In the genomic region with DNA sequence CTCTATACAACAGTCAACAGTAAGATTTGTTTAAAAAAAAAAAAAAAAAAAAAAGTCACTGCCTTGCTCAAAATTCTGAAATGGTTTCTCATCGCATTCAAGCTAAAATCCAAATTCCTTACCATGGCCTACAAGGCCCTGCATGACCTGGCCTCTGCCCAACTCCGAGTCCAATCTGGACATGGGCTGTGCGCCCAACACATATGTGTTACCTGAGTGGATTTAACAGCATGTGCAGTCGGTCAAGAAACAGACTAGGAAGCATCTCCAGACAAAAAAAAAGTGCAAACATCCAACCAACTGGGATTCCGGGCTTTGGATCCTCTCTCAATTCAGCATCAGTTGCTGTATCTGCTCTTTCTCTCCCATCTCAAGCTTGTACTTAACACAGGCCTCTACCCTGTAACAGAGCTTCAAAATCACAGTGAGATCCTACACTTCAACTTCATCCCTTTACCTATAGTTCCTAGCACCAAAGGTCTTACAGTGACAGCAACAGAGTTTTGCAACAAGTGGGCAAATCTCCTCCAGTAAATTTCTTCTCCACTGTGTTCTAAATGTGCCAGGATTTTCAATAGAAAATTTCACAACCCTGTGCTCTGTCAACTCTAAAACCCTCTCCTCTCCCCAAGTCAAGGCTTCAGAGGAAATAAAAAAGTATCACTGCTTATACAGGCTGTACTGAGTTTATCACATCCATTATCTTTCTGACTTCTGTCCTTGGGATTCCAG, we compare ENCODE assay signal across 21 cellular contexts. TPM values are rescaled to one million over a fixed set of nuclear protein-coding genes. Genes with fewer than 3 reads are reported as not detected.
DNase-seq lines count a peak whose midpoint lies in the region; ATAC-seq, FAIRE-seq and TF ChIP-seq lines count a peak whose summit lies in the region.
"Had no signal": no experiment of that assay in that cellular context is flagged by ENCODE, and none has a peak within 500 bp of the region (broad histone marks: within the 10 kb centered on the region; RNA-seq: fewer than 3 reads in every experiment).

No MANE protein-coding gene starts in this region.

- CTCF ChIA-PET in HepG2 (lab: Yijun Ruan, JAX; ENCODE audit: low intra/inter-chr PET ratio, low total read pairs): no interaction called here
- CTCF ChIA-PET in activated CD8-positive, alpha-beta T cell treated with anti-CD3 and anti-CD28 coated beads, Interleukin-2, amount 10 ng/mL, durations not matched to agents 7 days and 5 days (lab: Charles Lee): no interaction called here

- H3K4me1 Mint-ChIP-seq in activated CD8-positive, alpha-beta T cell treated with anti-CD3 and anti-CD28 coated beads, Interleukin-2, amount 10 ng/mL, durations not matched to agents 7 days and 5 days (ENCODE audit: low read depth): no peaks in the 10 kb centered on the region

- H2AFZ ChIP-seq in HepG2 (ENCODE audit: low read length) (no peak overlapping the region), mesenchymal stem cell (ENCODE audit: low read depth, low read length) (no peak overlapping the region)

- H4K91ac ChIP-seq in mesenchymal stem cell (ENCODE audit: low read length): no peak overlapping the region

- TF ChIP-seq CTCF in liver (IDR thresholded peaks at IDR 0.05; ENCODE audit: low read depth, low read length, missing input control) (no peak), HepG2 (CRISPR knock-in tag; IDR thresholded peaks at IDR 0.05) (no peak), prostate gland (IDR thresholded peaks at IDR 0.05) (no peak)

- no peak overlapping the region for H3K27ac Mint-ChIP-seq in activated CD8-positive, alpha-beta T cell treated with anti-CD3 and anti-CD28 coated beads, Interleukin-2, amount 10 ng/mL, durations not matched to agents 7 days and 5 days
- H3K27ac Mint-ChIP-seq: B cell; CD4-positive, alpha-beta T cell had no signal

- peak overlapping the region; percentile 40 for H2BK15ac ChIP-seq in mesenchymal stem cell (ENCODE audit: low read depth, poor library complexity, severe bottlenecking)

- no peak for TF ChIP-seq EP300 in HepG2 (IDR thresholded peaks at IDR 0.05; ENCODE audit: low read depth in 2 of 2, low read length in 2 of 2)
- TF ChIP-seq EP300 in HepG2 (CRISPR knock-in tag; IDR thresholded peaks at IDR 0.05; ENCODE audit: borderline replicate concordance): no peak

- H3K36me3 ChIP-seq in liver (ENCODE audit: control insufficient read depth in 4 of 4, insufficient read depth in 3 of 4, low read depth in 1 of 4, low read length in 3 of 4): no peaks in the 10 kb centered on the region
- H3K36me3 ChIP-seq in HepG2 (replicated peaks in 1 of 2; ENCODE audit: control insufficient read depth in 1 of 2, insufficient read depth in 2 of 2, low read length in 2 of 2): no peaks in the 10 kb centered on the region
- H3K36me3 ChIP-seq in mesenchymal stem cell (ENCODE audit: control insufficient read depth in 1 of 2, insufficient read depth in 2 of 2, low read depth in 1 of 2, low read length in 2 of 2): no peaks in the 10 kb centered on the region
- no peaks in the 10 kb centered on the region for H3K36me3 ChIP-seq in prostate gland
- no peaks in the 10 kb centered on the region for H3K36me3 ChIP-seq in MG63
- H3K36me3 ChIP-seq: SJCRH30 had no signal

- H3K9ac ChIP-seq in liver (ENCODE audit: low read depth in 1 of 2, low read length in 2 of 2) (no peak overlapping the region), HepG2 (ENCODE audit: insufficient read depth, low read depth, low read length) (no peak overlapping the region), mesenchymal stem cell (ENCODE audit: low read length) (no peak overlapping the region)

- H3K9me3 Mint-ChIP-seq in activated CD8-positive, alpha-beta T cell treated with anti-CD3 and anti-CD28 coated beads, Interleukin-2, amount 10 ng/mL, durations not matched to agents 7 days and 5 days (ENCODE audit: insufficient read depth): no peaks in the 10 kb centered on the region
- H3K9me3 Mint-ChIP-seq: CD4-positive, alpha-beta T cell; IgD-negative memory B cell had no signal

- H3K4me2 ChIP-seq in HepG2 (ENCODE audit: low read depth, low read length): no peak overlapping the region
- H3K4me2 ChIP-seq in mesenchymal stem cell (ENCODE audit: low read length, poor library complexity, severe bottlenecking): no peak overlapping the region

- no peak overlapping the region for H3K4me3 Mint-ChIP-seq in activated CD8-positive, alpha-beta T cell treated with anti-CD3 and anti-CD28 coated beads, Interleukin-2, amount 10 ng/mL, durations not matched to agents 7 days and 5 days
- H3K4me3 Mint-ChIP-seq: B cell; CD4-positive, alpha-beta T cell had no signal

- peak overlapping the region; percentile 19 to 28 for H3K27ac ChIP-seq in liver (ENCODE audit: low read depth in 1 of 2, low read length in 2 of 2)
- H3K27ac ChIP-seq in HepG2 (ENCODE audit: extremely low read length, insufficient read depth, low read length): no peak overlapping the region
- H3K27ac ChIP-seq in mesenchymal stem cell (ENCODE audit: low read length, poor library complexity, severe bottlenecking): no peak overlapping the region
- H3K27ac ChIP-seq in prostate gland: no peak overlapping the region
- H3K27ac ChIP-seq: SJCRH30 had no signal

- BruUV-seq in HepG2 (replicated peaks; lab: Mats Ljungman, UMichigan): no TSS peak

- H3K14ac ChIP-seq in mesenchymal stem cell (ENCODE audit: low read length in 2 of 2): no peak overlapping the region

- no peak for FAIRE-seq in HepG2 (lab: Jason Lieb, UNC)
- FAIRE-seq: GM18507 had no signal

- WGBS in liver: 81% methylated on average over 5 of the region's 5 CpGs
- 49% methylated on average over 5 of the region's 5 CpGs for WGBS in HepG2 (ENCODE audit: low lambda C conversion rate)
- 84% methylated on average over 5 of the region's 5 CpGs for WGBS in mesenchymal stem cell
- WGBS in prostate gland: 93% methylated on average over 5 of the region's 5 CpGs

- H3K36me3 Mint-ChIP-seq in activated CD8-positive, alpha-beta T cell treated with anti-CD3 and anti-CD28 coated beads, Interleukin-2, amount 10 ng/mL, durations not matched to agents 7 days and 5 days (ENCODE audit: low read depth): no peaks in the 10 kb centered on the region

- no peak overlapping the region for H2BK120ac ChIP-seq in mesenchymal stem cell (ENCODE audit: low read depth, low read length)

- DNase-seq in HepG2 (ENCODE audit: low spot score): no peak
- peak; percentile 4 to 71 for DNase-seq in cerebellar nuclear complex (lab: John Stamatoyannopoulos, UW)
- no peak for DNase-seq in mesenchymal stem cell
- no peak for DNase-seq in prostate gland (ENCODE audit: low spot score)
- DNase-seq in MG63: no peak
- DNase-seq in activated CD8-positive, alpha-beta T cell treated with anti-CD3 and anti-CD28 coated beads, Interleukin-2, amount 10 ng/mL, durations not matched to agents 7 days and 5 days: no peak
- DNase-seq: 8988T; CD4-positive, alpha-beta T cell; EL; H7; Karpas-422; NCI-H1048; NCI-H1436; NCI-H2029; NCI-H526; SJCRH30 had no signal

- H3K4ac ChIP-seq in mesenchymal stem cell (ENCODE audit: low read depth in 1 of 2, low read length in 2 of 2): no peak overlapping the region

- H3K4me3 ChIP-seq in liver (ENCODE audit: low read depth in 1 of 3, low read length in 3 of 3) (no peak overlapping the region), HepG2 (replicated peaks in 1 of 3; ENCODE audit: insufficient read depth in 1 of 3, low read depth in 2 of 3, low read length in 3 of 3) (no peak overlapping the region), mesenchymal stem cell (ENCODE audit: insufficient read depth in 1 of 2, low read depth in 1 of 2, low read length in 2 of 2) (no peak overlapping the region), prostate gland (no peak overlapping the region), MG63 (no peak overlapping the region)
- H3K4me3 ChIP-seq: SJCRH30 had no signal

- H2BK12ac ChIP-seq in mesenchymal stem cell (ENCODE audit: low read length in 2 of 2): no peak overlapping the region

- H4K20me1 ChIP-seq in HepG2 (ENCODE audit: insufficient read depth, low read length): no peaks in the 10 kb centered on the region

- H4K8ac ChIP-seq in mesenchymal stem cell (ENCODE audit: low read length): no peak overlapping the region

- H3K79me2 ChIP-seq in HepG2 (ENCODE audit: insufficient read depth, low read length): no peaks in the 10 kb centered on the region

- H3K23ac ChIP-seq in mesenchymal stem cell (ENCODE audit: low read length in 2 of 2): no peak overlapping the region

- ATAC-seq in HepG2 (no peak), GM18909 (IDR thresholded peaks at IDR 0.05; ENCODE audit: poor library complexity, unreplicated experiment) (no peak)
- no peak for ATAC-seq in activated CD8-positive, alpha-beta T cell treated with anti-CD3 and anti-CD28 coated beads, Interleukin-2, amount 10 ng/mL, durations not matched to agents 7 days and 5 days

- no peak overlapping the region for H3K18ac ChIP-seq in mesenchymal stem cell (ENCODE audit: low read depth in 1 of 2, low read length in 2 of 2)

- in situ Hi-C loops in HepG2 (cut with HindIII; ENCODE audit: extremely low pct_ligation_motif_present, low pct_unique_long_range_greater_than_20kb): no loop called here

- no peak overlapping the region for H2AK5ac ChIP-seq in mesenchymal stem cell (ENCODE audit: low read length, severe bottlenecking)

- H3K27me3 ChIP-seq in liver (ENCODE audit: control insufficient read depth in 4 of 4, insufficient read depth in 4 of 4, low read length in 3 of 4) (no peaks in the 10 kb centered on the region), HepG2 (ENCODE audit: control insufficient read depth in 1 of 2, insufficient read depth in 2 of 2, low read length in 2 of 2) (0 out of 5 replicates have a peak, but pooled peaks cover 0 to 2% of the 10 kb centered on the region in 2 experiments), mesenchymal stem cell (ENCODE audit: control insufficient read depth in 1 of 2, insufficient read depth in 1 of 2, low read length in 2 of 2) (no peaks in the 10 kb centered on the region), prostate gland (replicated peaks; ENCODE audit: insufficient read depth) (no peaks in the 10 kb centered on the region), MG63 (no peaks in the 10 kb centered on the region)
- H3K27me3 ChIP-seq: SJCRH30 had no signal

- TF ChIP-seq RAD21 in liver (IDR thresholded peaks at IDR 0.05) (peak; percentile 19 to 33), HepG2 (CRISPR knock-in tag; IDR thresholded peaks at IDR 0.05) (no peak)

- no peak overlapping the region for H2BK5ac ChIP-seq in mesenchymal stem cell (ENCODE audit: low read depth, low read length, poor library complexity, severe bottlenecking)

- peaks cover 19% of the 10 kb centered on the region for H3K79me1 ChIP-seq in mesenchymal stem cell (replicated peaks; ENCODE audit: low read length, poor library complexity, severe bottlenecking)

- H3K4me1 ChIP-seq in liver (ENCODE audit: control insufficient read depth in 4 of 4, insufficient read depth in 4 of 4, low read length in 3 of 4) (peaks cover 7 to 24% (median 17%) of the 10 kb centered on the region in 4 donors), HepG2 (ENCODE audit: insufficient read depth, low read length) (no peaks in the 10 kb centered on the region; the same call in 1 of the 2 replicates), mesenchymal stem cell (ENCODE audit: control insufficient read depth, insufficient read depth, low read depth, low read length) (peaks cover 8% of the 10 kb centered on the region), prostate gland (replicated peaks) (no peaks in the 10 kb centered on the region)

- H3K27me3 Mint-ChIP-seq in activated CD8-positive, alpha-beta T cell treated with anti-CD3 and anti-CD28 coated beads, Interleukin-2, amount 10 ng/mL, durations not matched to agents 7 days and 5 days (ENCODE audit: low read depth): no peaks in the 10 kb centered on the region
- H3K27me3 Mint-ChIP-seq: B cell, IgD-negative memory B cell had no signal

- H3K9me3 ChIP-seq in liver (ENCODE audit: control insufficient read depth in 4 of 4, low read length in 3 of 4) (no peaks in the 10 kb centered on the region), HepG2 (ENCODE audit: low read length) (no peaks in the 10 kb centered on the region), mesenchymal stem cell (ENCODE audit: control insufficient read depth, low read length) (no peaks in the 10 kb centered on the region), prostate gland (no peaks in the 10 kb centered on the region), MG63 (no peaks in the 10 kb centered on the region)
- H3K9me3 ChIP-seq: SJCRH30 had no signal

- intact Hi-C loops in HepG2 (cut with micrococcal nuclease; ENCODE audit: unreplicated experiment) (no loop called here), prostate gland (cut with DNase I) (no loop called here)

- POLR2A ChIA-PET in HepG2 (lab: Yijun Ruan, JAX): no interaction called here
- POLR2A ChIA-PET in activated CD8-positive, alpha-beta T cell treated with anti-CD3 and anti-CD28 coated beads, Interleukin-2, amount 10 ng/mL, durations not matched to agents 7 days and 5 days (lab: Charles Lee): no interaction called here

- no peak for TF ChIP-seq POLR2A in HepG2 (IDR thresholded peaks at IDR 0.05; ENCODE audit: insufficient read depth in 1 of 2, low read depth in 2 of 2, low read length in 2 of 2)
- TF ChIP-seq POLR2A in prostate gland (IDR thresholded peaks at IDR 0.05): no peak

RNA-seq across cellular contexts. Expression of gene ZNF608, which starts 19.6 kb away (rescaled TPM):
- total RNA-seq in liver: 1 to 10 TPM; 3.9 to 7.6 TPM
- polyA plus RNA-seq in liver: 1 to 10 TPM; 1.4 to 2.5 TPM
- 0.83 and 0.91 TPM in 2 replicates for total RNA-seq in HepG2 (2016; rRNA removed; fragmentation: Illumina TruSeq; extraction: Trizol)
- total RNA-seq in HepG2 (2016; cell fraction: cytosol; rRNA removed; fragmentation: Illumina TruSeq; extraction: Trizol; ENCODE audit: low read depth): 1.4 and 2.0 TPM in 2 replicates
- 1.1 and 1.2 TPM in 2 replicates for total RNA-seq in HepG2 (2016; cell fraction: insoluble cytoplasmic fraction; rRNA removed; fragmentation: Illumina TruSeq; extraction: Trizol)
- 0.62 and 0.77 TPM in 2 replicates for total RNA-seq in HepG2 (2016; cell fraction: membrane; rRNA removed; fragmentation: Illumina TruSeq; extraction: Trizol)
- 1.5 and 2.1 TPM in 2 replicates for total RNA-seq in HepG2 (2016; cell fraction: nucleus; rRNA removed; fragmentation: Illumina TruSeq; extraction: Trizol)
- 0.66 and 0.68 TPM in 2 replicates for polyA plus RNA-seq in HepG2 (2011; rRNA removed)
- 0.28 and 0.31 TPM in 2 replicates for polyA plus RNA-seq in HepG2 (2011; cell fraction: cytosol; rRNA removed)
- polyA plus RNA-seq in HepG2 (2011; cell fraction: nucleus; rRNA removed): 0.59 and 0.93 TPM in 2 replicates
- polyA plus RNA-seq in HepG2 (2012): 1.4 and 1.5 TPM in 2 replicates
- polyA plus RNA-seq in HepG2 (2016; cell fraction: cytosol; fragmentation: Illumina TruSeq; extraction: Trizol; ENCODE audit: low read depth): 0.07 TPM in 2 replicates
- 0.53 and 0.63 TPM in 2 replicates for polyA plus RNA-seq in HepG2 (2016; cell fraction: insoluble cytoplasmic fraction; fragmentation: Illumina TruSeq; extraction: Trizol; ENCODE audit: low read depth)
- polyA plus RNA-seq in HepG2 (2016; cell fraction: membrane; fragmentation: Illumina TruSeq; extraction: Trizol; ENCODE audit: low read depth): 0.08 and 0.11 TPM in 2 replicates
- 1.4 TPM in 2 replicates for polyA plus RNA-seq in HepG2 (2016; cell fraction: nucleus; fragmentation: Illumina TruSeq; extraction: Trizol; ENCODE audit: insufficient read depth, low read depth)
- 2.3 TPM in 1 of 2 replicates, not detected in the other for polyA minus RNA-seq in HepG2 (2011; rRNA and poly(A)+ RNA removed; ENCODE audit: low replicate concordance)
- 0.79 and 1.3 TPM in 2 replicates for polyA minus RNA-seq in HepG2 (2011; cell fraction: cytosol; rRNA and poly(A)+ RNA removed)
- polyA minus RNA-seq in HepG2 (2011; cell fraction: nucleus; rRNA and poly(A)+ RNA removed): 2.1 and 2.3 TPM in 2 replicates
- 29.0 TPM for polyA plus RNA-seq in mesenchymal stem cell (2013, experiment 1 of 2)
- 27.7 TPM for polyA plus RNA-seq in mesenchymal stem cell (2013, experiment 2 of 2)
- total RNA-seq in prostate gland: 10 to 100 TPM; 22.6 to 25.3 TPM
- 4.7 and 7.5 TPM in 2 replicates for total RNA-seq in MG63 (2014; rRNA removed; shearing (Covaris generic); ENCODE audit: low replicate concordance)
- total RNA-seq in activated CD8-positive, alpha-beta T cell treated with anti-CD3 and anti-CD28 coated beads, Interleukin-2, amount 10 ng/mL, durations not matched to agents 7 days and 5 days: not detected

Comparison
In these comparisons a context has a peak if more than half of its experiments do, and no peak if none do; other contexts are left out.
1. H3K27ac ChIP-seq: peak in liver (2 of 2); none in HepG2 (single experiment), mesenchymal stem cell (single experiment) and prostate gland (0 of 2).
2. DNase-seq: peak in cerebellar nuclear complex (2 of 2); none in HepG2 (single experiment), mesenchymal stem cell (single experiment), prostate gland (single experiment), MG63 (single experiment) and activated CD8-positive, alpha-beta T cell treated with anti-CD3 and anti-CD28 coated beads, Interleukin-2, amount 10 ng/mL, durations not matched to agents 7 days and 5 days (single experiment).